17 cellular contexts compared by ENCODE assay signal in the genomic region with DNA sequence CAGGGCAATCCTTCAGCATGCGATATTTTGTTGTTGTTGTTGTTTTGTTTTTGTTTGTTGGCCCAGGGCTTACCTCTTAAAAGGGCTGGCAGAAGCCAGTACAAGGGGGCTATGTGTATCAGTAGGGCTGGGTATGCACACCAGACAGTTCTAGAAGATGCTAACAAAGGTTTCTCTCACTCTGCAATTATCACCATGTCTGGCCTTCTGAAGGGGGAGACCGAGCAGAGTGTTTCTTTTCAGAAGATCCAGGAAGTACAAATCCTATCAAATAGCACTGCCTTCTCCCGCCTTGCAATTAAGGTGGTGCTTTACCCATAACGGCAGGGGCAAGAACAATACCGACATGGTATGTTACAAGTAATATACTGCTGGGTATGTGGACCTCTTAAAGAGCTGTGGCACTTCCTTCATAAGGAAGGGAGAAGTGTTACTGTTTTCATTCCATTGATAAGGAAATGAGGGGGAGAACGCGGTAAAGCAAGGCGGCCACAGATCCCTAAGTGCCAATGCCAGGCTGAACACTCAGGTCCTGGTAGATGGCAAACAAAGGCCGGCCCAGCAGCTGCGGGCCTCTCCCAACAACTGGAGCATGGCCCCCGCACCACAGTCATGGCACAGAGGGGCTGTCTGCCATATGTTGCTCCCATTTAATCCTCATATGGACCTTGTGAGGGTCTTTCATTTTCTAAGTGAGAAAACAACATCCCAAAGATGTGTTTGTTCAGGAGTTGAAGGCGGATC. TPM values are rescaled to one million over a fixed set of nuclear protein-coding genes. Genes with fewer than 3 reads are reported as not detected.
DNase-seq lines count a peak whose midpoint lies in the region; ATAC-seq and TF ChIP-seq lines count a peak whose summit lies in the region.
"Had no signal": no experiment of that assay in that cellular context is flagged by ENCODE, and none has a peak within 500 bp of the region (broad histone marks: within the 10 kb centered on the region; RNA-seq: fewer than 3 reads in every experiment).

No MANE protein-coding gene starts in this region.

- H3K9ac ChIP-seq in colonic mucosa (ENCODE audit: low read depth in 2 of 2, low read length in 2 of 2): peak overlapping the region; percentile 36
- no peak overlapping the region for H3K9ac ChIP-seq in muscle layer of colon (ENCODE audit: low read length)

- ATAC-seq in thoracic aorta (ENCODE audit: insufficient number of reproducible peaks, low FRiP score, low read depth): no peak
- ATAC-seq in HG03045 (IDR thresholded peaks at IDR 0.05; ENCODE audit: unreplicated experiment): no peak
- ATAC-seq: HCT116, HepG2 had no signal

- TF ChIP-seq CTCF in VCaP (conservative IDR thresholded peaks at IDR 0.05): no peak
- no peak for TF ChIP-seq CTCF in colonic mucosa (IDR thresholded peaks at IDR 0.05)
- no peak for TF ChIP-seq CTCF in thoracic aorta (IDR thresholded peaks at IDR 0.05)

- DNase-seq in colonic mucosa: peak; percentile 32
- no peak for DNase-seq in thoracic aorta (ENCODE audit: low spot score)
- DNase-seq in activated effector memory CD4-positive, alpha-beta T cell treated with Interleukin-2 at 50 U/mL for 16 hours: no peak
- no peak for DNase-seq in stimulated activated CD4-positive, alpha-beta T cell treated with anti-CD3 and anti-CD28 coated beads, Interleukin-1b, Interleukin-23, amount 100 ng/mL, for 48 hours
- DNase-seq: activated CD4-positive, CD25-positive, alpha-beta regulatory T cell treated with anti-CD3 and anti-CD28 coated beads, Interleukin-2, amount 50 U/mL, for 72 hours; activated naive CD4-positive, alpha-beta T cell treated with anti-CD3 and anti-CD28 coated beads, Interleukin-2, amount 10 ng/mL, durations not matched to agents 7 days and 5 days; DMS79; effector CD8-positive, alpha-beta T cell; left cardiac atrium; NCI-H510A treated with DMSO at 0.1 percent for 48 hours; SIG-M5 had no signal

- H3K27ac ChIP-seq in VCaP (peak overlapping the region; percentile 96), colonic mucosa (peak overlapping the region; percentile 86), muscle layer of colon (ENCODE audit: low read depth, low read length) (peak overlapping the region; percentile 79), thoracic aorta (peak overlapping the region; percentile 74 to 87)
- H3K27ac ChIP-seq: breast epithelium had no signal

- intact Hi-C loops in colonic mucosa (cut with DNase I): loop anchor here (5.0 kb wide), 1 partner anchor 280 kb away; no protein-coding TSS in a partner anchor

- H3K27me3 ChIP-seq in colonic mucosa: no peaks in the 10 kb centered on the region
- no peaks in the 10 kb centered on the region for H3K27me3 ChIP-seq in muscle layer of colon (ENCODE audit: control insufficient read depth in 1 of 2, insufficient read depth in 2 of 2, low read length in 2 of 2)
- no peaks in the 10 kb centered on the region for H3K27me3 ChIP-seq in thoracic aorta (replicated peaks; ENCODE audit: insufficient read depth)
- H3K27me3 ChIP-seq: breast epithelium had no signal

- H3K4me3 ChIP-seq in colonic mucosa: no peak overlapping the region
- no peak overlapping the region for H3K4me3 ChIP-seq in muscle layer of colon (ENCODE audit: low read depth in 1 of 2, low read length in 2 of 2)
- no peak overlapping the region for H3K4me3 ChIP-seq in thoracic aorta
- H3K4me3 ChIP-seq: breast epithelium had no signal

- H3K9me3 ChIP-seq in colonic mucosa (no peaks in the 10 kb centered on the region), muscle layer of colon (ENCODE audit: low read length) (no peaks in the 10 kb centered on the region), thoracic aorta (no peaks in the 10 kb centered on the region)
- H3K9me3 ChIP-seq: breast epithelium had no signal

- H3K4me1 ChIP-seq in colonic mucosa: peaks cover 4% of the 10 kb centered on the region
- peaks cover 66% of the 10 kb centered on the region for H3K4me1 ChIP-seq in muscle layer of colon (ENCODE audit: insufficient read depth, low read length)
- H3K4me1 ChIP-seq in thoracic aorta (ENCODE audit: control insufficient read depth in 1 of 2, low read depth in 2 of 2): peaks cover 9 to 65% of the 10 kb centered on the region in 2 donors
- H3K4me1 ChIP-seq: breast epithelium had no signal

- no peaks in the 10 kb centered on the region for H3K36me3 ChIP-seq in colonic mucosa
- H3K36me3 ChIP-seq in muscle layer of colon (ENCODE audit: insufficient read depth, low read length): peaks cover 16% of the 10 kb centered on the region
- H3K36me3 ChIP-seq in thoracic aorta: peaks cover 7% of the 10 kb centered on the region
- H3K36me3 ChIP-seq: breast epithelium had no signal

RNA-seq across cellular contexts. Expression of a gene that starts 19.2 kb away (rescaled TPM):
- 1 to 10 TPM; 3.3 to 3.7 TPM for total RNA-seq in colonic mucosa
- 10 to 100 TPM in 1 of 2 donors, 1 to 10 TPM in 1; 8.7 to 12.3 TPM for total RNA-seq in thoracic aorta
